Comparison of ENCODE assay signal across 18 cellular contexts in the genomic region with DNA sequence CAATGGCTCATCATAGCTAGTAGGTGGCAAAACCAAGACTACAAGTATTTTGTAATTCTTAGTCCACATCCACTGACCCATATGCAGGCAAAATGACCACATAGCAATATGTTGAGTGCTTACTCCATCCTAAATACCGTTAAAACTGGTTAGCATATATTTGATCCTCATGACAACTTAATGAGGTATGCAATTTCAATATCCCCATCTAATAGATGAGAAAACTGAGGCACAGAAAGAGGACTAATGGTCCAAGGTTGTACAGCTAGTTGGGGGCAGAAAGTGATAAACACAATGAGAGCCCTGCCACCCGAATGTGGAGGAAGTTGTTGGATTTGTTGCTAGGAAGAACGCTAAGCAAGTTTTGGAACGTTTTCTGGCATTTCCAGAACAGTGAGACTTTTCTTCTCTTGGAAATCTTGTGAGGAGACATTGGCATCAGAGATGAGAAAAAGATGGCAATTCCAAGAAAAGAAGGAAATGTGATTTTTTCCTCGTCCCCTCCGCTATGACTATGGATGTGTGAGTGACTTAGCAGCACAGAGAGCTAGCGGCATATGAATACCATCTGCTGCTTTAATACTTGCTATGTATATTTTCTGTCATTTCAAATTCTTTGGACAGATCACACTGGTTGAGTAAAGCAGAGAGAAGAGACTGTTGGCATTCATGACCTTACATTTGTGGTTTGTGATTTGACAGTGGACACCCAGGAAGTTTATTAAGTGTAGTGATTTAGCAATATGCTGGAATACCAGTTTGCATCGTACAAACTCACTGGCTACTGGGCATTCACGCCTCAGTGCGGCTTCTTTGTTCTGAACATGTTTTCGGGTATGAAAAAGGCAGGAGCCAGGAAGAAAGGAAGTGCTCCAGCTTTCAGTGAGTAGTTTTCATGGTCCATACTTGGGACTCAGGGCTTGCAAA. TPM values are rescaled to one million over a fixed set of nuclear protein-coding genes. Genes with fewer than 3 reads are reported as not detected.
A peak's percentile ranks its signal among the peaks of the same experiment; 100 is the strongest.
DNase-seq lines count a peak whose midpoint lies in the region; ATAC-seq, FAIRE-seq and TF ChIP-seq lines count a peak whose summit lies in the region.
"Had no signal": no experiment of that assay in that cellular context is flagged by ENCODE, and none has a peak within 500 bp of the region (broad histone marks: within the 10 kb centered on the region; RNA-seq: fewer than 3 reads in every experiment).

No MANE protein-coding gene starts in this region.

- TF ChIP-seq CTCF in D721Med (IDR thresholded peaks at IDR 0.05; ENCODE audit: insufficient read depth, missing control alignments) = no peak
- no peak for TF ChIP-seq CTCF in esophagus muscularis mucosa (IDR thresholded peaks at IDR 0.05)
- no peak for TF ChIP-seq CTCF in psoas muscle (IDR thresholded peaks at IDR 0.05)

- no peaks in the 10 kb centered on the region for H3K4me1 ChIP-seq in esophagus muscularis mucosa
- no peaks in the 10 kb centered on the region for H3K4me1 ChIP-seq in psoas muscle

- intact Hi-C loops in esophagus muscularis mucosa (cut with DNase I) = no loop called here
- intact Hi-C loops in psoas muscle (cut with DNase I) = no loop called here

- no peak for TF ChIP-seq POLR2A in esophagus muscularis mucosa (IDR thresholded peaks at IDR 0.05; ENCODE audit: low read depth)

- H3K4me3 ChIP-seq in esophagus muscularis mucosa (no peak overlapping the region), psoas muscle (no peak overlapping the region)

- H3K27me3 ChIP-seq in esophagus muscularis mucosa (no peaks in the 10 kb centered on the region), psoas muscle (ENCODE audit: insufficient read depth in 3 of 3, low read length in 2 of 3) (no peaks in the 10 kb centered on the region)

- no peaks in the 10 kb centered on the region for H3K9me3 ChIP-seq in esophagus muscularis mucosa
- no peaks in the 10 kb centered on the region for H3K9me3 ChIP-seq in psoas muscle

- WGBS in esophagus muscularis mucosa = 86% methylated on average over 11 of the region's 11 CpGs
- WGBS in psoas muscle, 3 donors = 86 to 92% (median 87%) methylated on average over 11 of the region's 11 CpGs

- no peak for ATAC-seq in psoas muscle

- FAIRE-seq in D721Med (lab: Jason Lieb, UNC) = peak; percentile 35
- FAIRE-seq: G401.6 had no signal

- TF ChIP-seq EP300 in esophagus muscularis mucosa (IDR thresholded peaks at IDR 0.05) = no peak

- H3K27ac ChIP-seq in esophagus muscularis mucosa (replicated peaks in 1 of 4) = no peak overlapping the region
- no peak overlapping the region for H3K27ac ChIP-seq in psoas muscle
- H3K27ac ChIP-seq: KMS-11 had no signal

- DNase-seq in D721Med (ENCODE audit: insufficient read length, low spot score) (no peak), NCI-H1694 treated with DMSO at 0.1 percent for 48 hours (lab: John Stamatoyannopoulos, UW) (peak; percentile 22), esophagus muscularis mucosa (ENCODE audit: extremely low spot score) (peak; percentile 89), pons (ENCODE audit: low spot score) (peak; percentile 51), SHP77 (lab: John Stamatoyannopoulos, UW) (no peak), NOMO-1 (lab: John Stamatoyannopoulos, UW; ENCODE audit: unreplicated experiment in 2 of 2) (no peak), GM03348 (ENCODE audit: low spot score) (no peak), psoas muscle (no peak)
- DNase-seq: CD8-positive, alpha-beta memory T cell; DND-41; H7; NCI-H1048; NCI-H1436; NCI-H2029 treated with DMSO at 0.1 percent for 48 hours; OCI-M1; SHP77 treated with DMSO at 0.1 percent for 48 hours had no signal

- H3K36me3 ChIP-seq in esophagus muscularis mucosa (no peaks in the 10 kb centered on the region), psoas muscle (ENCODE audit: insufficient read depth in 1 of 2, low read depth in 1 of 2) (no peaks in the 10 kb centered on the region)

RNA-seq across cellular contexts. Expression of a gene that starts 51.5 kb away (rescaled TPM):
- total RNA-seq in esophagus muscularis mucosa = 1 to 10 TPM; 2.9 to 5.2 (median 3.3) TPM
- 1 to 10 TPM in 2 of 4 donors, under 1 TPM in 2; 0.21 to 1.1 (median 0.64) TPM for total RNA-seq in psoas muscle
- 1 to 10 TPM in 1 of 3 donors, under 1 TPM in 2; 0.06 to 1.8 (median 0.55) TPM for polyA plus RNA-seq in psoas muscle

Comparison
In these comparisons a context has a peak if more than half of its experiments do, and no peak if none do; other contexts are left out.
1. DNase-seq: peak in NCI-H1694 treated with DMSO at 0.1 percent for 48 hours (single experiment), esophagus muscularis mucosa (single experiment) and pons (single experiment); none in D721Med (single experiment), SHP77 (0 of 2), NOMO-1 (0 of 2), GM03348 (single experiment) and psoas muscle (0 of 2).